ENCODE assay signal across 11 cellular contexts in the genomic region with DNA sequence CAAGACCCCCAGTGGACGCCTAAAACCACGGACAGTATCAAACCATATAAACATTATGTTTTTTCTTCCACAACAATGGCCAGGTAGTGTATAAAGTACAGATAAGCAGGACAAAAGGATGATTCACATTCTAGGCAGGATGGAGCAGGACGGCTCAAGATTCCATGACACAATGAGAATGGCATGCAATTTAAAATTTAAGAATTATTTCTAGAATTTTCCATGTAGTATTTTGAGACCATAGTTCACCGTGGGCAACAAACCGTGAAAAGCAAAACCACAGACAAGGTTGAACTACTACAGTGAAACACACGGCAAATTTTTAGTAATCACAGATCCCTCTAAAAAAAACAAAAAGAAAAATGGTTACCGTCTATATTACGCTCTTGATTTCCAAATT. TPM values are rescaled to one million over a fixed set of nuclear protein-coding genes. Genes with fewer than 3 reads are reported as not detected.
DNase-seq lines count a peak whose midpoint lies in the region; ATAC-seq, FAIRE-seq and TF ChIP-seq lines count a peak whose summit lies in the region.
"Had no signal": no experiment of that assay in that cellular context is flagged by ENCODE, and none has a peak within 500 bp of the region (broad histone marks: within the 10 kb centered on the region; RNA-seq: fewer than 3 reads in every experiment).

No MANE protein-coding gene starts in this region.

- DNase-seq in HCEC 1CT (peak; percentile 18), adipocyte (ENCODE audit: low read depth) (peak; percentile 80), fibroblast of the aortic adventitia (ENCODE audit: low read depth) (peak; percentile 57), urothelium cell line (ENCODE audit: low spot score) (peak; percentile 30), hepatic stellate cell (ENCODE audit: low spot score) (no peak), posterior cingulate gyrus (no peak)
- DNase-seq: activated CD4-positive, alpha-beta T cell treated with anti-CD3 and anti-CD28 coated beads, Interleukin-2, amount 50 U/mL, for 48 hours; central memory CD4-positive, alpha-beta T cell; kidney; NCI-H1048 had no signal

- peaks cover 17% of the 10 kb centered on the region for H3K4me1 ChIP-seq in adipocyte (ENCODE audit: control insufficient read depth, insufficient read depth, low read length)

- intact Hi-C loops in posterior cingulate gyrus (cut with DNase I): loop anchor here (5.0 kb wide), 1 partner anchor 565 kb away; no protein-coding TSS in a partner anchor

- H3K36me3 ChIP-seq in adipocyte (ENCODE audit: control insufficient read depth, insufficient read depth, low read length, severe bottlenecking): peaks cover 32% of the 10 kb centered on the region

- H3K4me3 ChIP-seq in adipocyte (ENCODE audit: low read length) (no peak overlapping the region), fibroblast of the aortic adventitia (ENCODE audit: low read depth, low read length) (no peak overlapping the region)

- ATAC-seq in HG03442 (IDR thresholded peaks at IDR 0.05; ENCODE audit: unreplicated experiment): no peak

- FAIRE-seq in urothelium cell line (lab: Jason Lieb, UNC): peak; percentile 48
- FAIRE-seq: kidney had no signal

- no peak for TF ChIP-seq CTCF in fibroblast of the aortic adventitia (IDR thresholded peaks at IDR 0.05; ENCODE audit: insufficient read depth, low read length)

- no peak overlapping the region for H3K9ac ChIP-seq in adipocyte (ENCODE audit: low read length)

- no peaks in the 10 kb centered on the region for H3K27me3 ChIP-seq in adipocyte (replicated peaks; ENCODE audit: control insufficient read depth, insufficient read depth, low read length)

- no peaks in the 10 kb centered on the region for H3K9me3 ChIP-seq in adipocyte (ENCODE audit: control insufficient read depth, low read length)

RNA-seq across cellular contexts. Expression of a gene that starts 7.5 kb away (rescaled TPM):
- total RNA-seq in fibroblast of the aortic adventitia (ENCODE audit: low replicate concordance): 15.1 and 36.1 TPM in 2 replicates

Comparison
In these comparisons a context has a peak if more than half of its experiments do, and no peak if none do; other contexts are left out.
1. DNase-seq: peak in HCEC 1CT (single experiment), adipocyte (single experiment), fibroblast of the aortic adventitia (single experiment) and urothelium cell line (single experiment); none in hepatic stellate cell (single experiment) and posterior cingulate gyrus (0 of 10).